ENCODE assay signal across 8 cellular contexts in genomic region chr2:70123829-70124117, GRCh38. TPM values are rescaled to one million over a fixed set of nuclear protein-coding genes. Genes with fewer than 3 reads are reported as not detected.
DNase-seq lines count a peak whose midpoint lies in the region; ATAC-seq and TF ChIP-seq lines count a peak whose summit lies in the region.

No MANE protein-coding gene starts in this region.

- H3K4me3 Mint-ChIP-seq in dendritic cell treated with granulocyte-macrophage colony-stimulating factor and Interleukin-4, amounts not matched to agents 40 ng/mL and 50 ng/mL, for 4 days, result peak overlapping the region; percentile 74
- H3K4me3 Mint-ChIP-seq in nephron, result peak overlapping the region; percentile 94

- CTCF ChIA-PET in AG04450 (lab: Charles Lee), result interaction anchor here (1.0 kb wide), 1 partner anchor 19 kb away, joined by 6 read pairs; no protein-coding TSS in a partner anchor

- peaks cover 82% of the 10 kb centered on the region for H3K4me1 Mint-ChIP-seq in dendritic cell treated with granulocyte-macrophage colony-stimulating factor and Interleukin-4, amounts not matched to agents 40 ng/mL and 50 ng/mL, for 4 days (ENCODE audit: low read depth)
- H3K4me1 Mint-ChIP-seq in nephron, result peaks cover 74% of the 10 kb centered on the region

- peak overlapping the region; percentile 10 for H3K4me3 ChIP-seq in AG04450 (ENCODE audit: low read depth, low read length)
- H3K4me3 ChIP-seq in Loucy (ENCODE audit: low read length, poor library complexity, severe bottlenecking), result peak overlapping the region; percentile 91

- no peaks in the 10 kb centered on the region for H3K9me3 Mint-ChIP-seq in dendritic cell treated with granulocyte-macrophage colony-stimulating factor and Interleukin-4, amounts not matched to agents 40 ng/mL and 50 ng/mL, for 4 days
- no peaks in the 10 kb centered on the region for H3K9me3 Mint-ChIP-seq in nephron

- TF ChIP-seq CTCF in AG04450 (IDR thresholded peaks at IDR 0.05; ENCODE audit: low read depth, low read length), result no peak
- no peak for TF ChIP-seq CTCF in Loucy (conservative IDR thresholded peaks at IDR 0.05; ENCODE audit: low read length)
- TF ChIP-seq CTCF in nephron (IDR thresholded peaks at IDR 0.05; ENCODE audit: unreplicated experiment in 3 of 3), result no peak

- H3K9me3 ChIP-seq in AG04450 (ENCODE audit: control insufficient read depth, insufficient read depth, low read length), result no peaks in the 10 kb centered on the region
- H3K9me3 ChIP-seq in Loucy (ENCODE audit: insufficient read depth, low read depth, low read length), result no peaks in the 10 kb centered on the region

- H3K4me1 ChIP-seq in Loucy (ENCODE audit: insufficient read depth, low read length, poor library complexity, severe bottlenecking), result peaks cover 62% of the 10 kb centered on the region

- H3K27me3 Mint-ChIP-seq in dendritic cell treated with granulocyte-macrophage colony-stimulating factor and Interleukin-4, amounts not matched to agents 40 ng/mL and 50 ng/mL, for 4 days, result no peaks in the 10 kb centered on the region
- peaks cover 3% of the 10 kb centered on the region for H3K27me3 Mint-ChIP-seq in nephron (ENCODE audit: low read depth)

- no peaks in the 10 kb centered on the region for H3K27me3 ChIP-seq in AG04450 (ENCODE audit: control insufficient read depth, insufficient read depth, low read length)
- no peaks in the 10 kb centered on the region for H3K27me3 ChIP-seq in Loucy (ENCODE audit: insufficient read depth, low read length, poor library complexity, severe bottlenecking)

- H3K4me2 ChIP-seq in Loucy (ENCODE audit: low read depth, low read length, poor library complexity, severe bottlenecking), result peak overlapping the region; percentile 83

- H2AFZ ChIP-seq in Loucy (ENCODE audit: low read length), result no peak overlapping the region

- no peaks in the 10 kb centered on the region for H3K36me3 ChIP-seq in Loucy (ENCODE audit: insufficient read depth, low read length)

- ATAC-seq in GM19397 (IDR thresholded peaks at IDR 0.05; ENCODE audit: unreplicated experiment), result no peak

- H3K79me2 ChIP-seq in Loucy (ENCODE audit: insufficient read depth, low read length), result peaks cover 9% of the 10 kb centered on the region

- intact Hi-C loops in dendritic cell treated with granulocyte-macrophage colony-stimulating factor and Interleukin-4, amounts not matched to agents 40 ng/mL and 50 ng/mL, for 4 days (cut with micrococcal nuclease), result loop anchor here (1.0 to 2.0 kb wide), 3 partner anchors 19 to 67 kb away; partner anchors contain the start of genes C2orf42 and PCBP1

- H3K36me3 Mint-ChIP-seq in dendritic cell treated with granulocyte-macrophage colony-stimulating factor and Interleukin-4, amounts not matched to agents 40 ng/mL and 50 ng/mL, for 4 days (ENCODE audit: low read depth), result no peaks in the 10 kb centered on the region
- H3K36me3 Mint-ChIP-seq in nephron (ENCODE audit: low read depth), result no peaks in the 10 kb centered on the region

- peak overlapping the region; percentile 100 for H3K27ac Mint-ChIP-seq in dendritic cell treated with granulocyte-macrophage colony-stimulating factor and Interleukin-4, amounts not matched to agents 40 ng/mL and 50 ng/mL, for 4 days
- H3K27ac Mint-ChIP-seq in nephron, result peak overlapping the region; percentile 100

- POLR2A ChIA-PET in AG04450 (lab: Yijun Ruan, JAX), result interaction anchor here (0.6 to 2.6 kb wide), 14 partner anchors 9 to 279 kb away, joined by 5 to 29 read pairs (median 7); partner anchors contain the start of genes C2orf42 and MXD1

- H3K9ac ChIP-seq in Loucy (ENCODE audit: low read depth, low read length, poor library complexity, severe bottlenecking), result peak overlapping the region; percentile 99

- peaks cover 22% of the 10 kb centered on the region for H3F3A ChIP-seq in Loucy (ENCODE audit: low read depth)

- DNase-seq in AG04450 (ENCODE audit: low read depth, low spot score) (no peak), NCI-H748 (lab: John Stamatoyannopoulos, UW; ENCODE audit: unreplicated experiment) (no peak), nucleus accumbens (lab: John Stamatoyannopoulos, UW) (no peak), NCI-H1417 treated with DMSO at 0.1 percent for 48 hours (lab: John Stamatoyannopoulos, UW) (no peak)

- no peaks in the 10 kb centered on the region for H3K9me2 ChIP-seq in Loucy (replicated peaks; ENCODE audit: low read depth, low read length)

- H4K20me1 ChIP-seq in Loucy (ENCODE audit: insufficient read depth, low read length, poor library complexity, severe bottlenecking), result no peaks in the 10 kb centered on the region

- H3K27ac ChIP-seq in AG04450 (ENCODE audit: low read depth, low read length), result peak overlapping the region; percentile 95

RNA-seq across cellular contexts. Expression of gene PCBP1, which starts 36.5 kb away (rescaled TPM):
- polyA plus RNA-seq in AG04450 (2011; rRNA removed), result 63.8 and 91.3 TPM in 2 replicates
- 65.2 and 76.3 TPM in 2 replicates for polyA minus RNA-seq in AG04450 (2011; rRNA and poly(A)+ RNA removed)
